In genomic region chr12:52669941-52670340, GRCh38 we compare ENCODE assay signal across 14 cellular contexts. TPM values are rescaled to one million over a fixed set of nuclear protein-coding genes. Genes with fewer than 3 reads are reported as not detected.
"Had no signal": no experiment of that assay in that cellular context is flagged by ENCODE, and none has a peak within 500 bp of the region (broad histone marks: within the 10 kb centered on the region; RNA-seq: fewer than 3 reads in every experiment).

No MANE protein-coding gene starts in this region.

RNA-seq across cellular contexts. Expression of gene KRT1, which starts 10.3 kb away (rescaled TPM):
- total RNA-seq: testis, tibial nerve, transverse colon, ureter had no signal
- polyA plus RNA-seq: stomach, urinary bladder had no signal

RNA-seq across cellular contexts. Expression of gene KRT2, which starts 17.9 kb away (rescaled TPM):
- total RNA-seq: stomach, subcutaneous adipose tissue, temporal lobe, testis, tibial nerve, transverse colon, upper lobe of left lung, upper lobe of right lung, ureter, urinary bladder, uterus had no signal
- polyA plus RNA-seq: stomach, urinary bladder had no signal

RNA-seq across cellular contexts. Expression of gene KRT77, which starts 33.4 kb away (rescaled TPM):
- total RNA-seq: stomach, thyroid gland, tibial nerve, transverse colon, upper lobe of left lung, upper lobe of right lung, ureter, urinary bladder, uterus had no signal
- polyA plus RNA-seq: urinary bladder had no signal

RNA-seq across cellular contexts. Expression of gene KRT73, which starts 51.6 kb away (rescaled TPM):
- total RNA-seq: stomach, subcutaneous adipose tissue, temporal lobe, thoracic aorta, thyroid gland, tibial nerve, transverse colon, ureter, uterus, vagina had no signal
- polyA plus RNA-seq: stomach, urinary bladder had no signal
